16 cellular contexts compared by ENCODE assay signal in the genomic region with DNA sequence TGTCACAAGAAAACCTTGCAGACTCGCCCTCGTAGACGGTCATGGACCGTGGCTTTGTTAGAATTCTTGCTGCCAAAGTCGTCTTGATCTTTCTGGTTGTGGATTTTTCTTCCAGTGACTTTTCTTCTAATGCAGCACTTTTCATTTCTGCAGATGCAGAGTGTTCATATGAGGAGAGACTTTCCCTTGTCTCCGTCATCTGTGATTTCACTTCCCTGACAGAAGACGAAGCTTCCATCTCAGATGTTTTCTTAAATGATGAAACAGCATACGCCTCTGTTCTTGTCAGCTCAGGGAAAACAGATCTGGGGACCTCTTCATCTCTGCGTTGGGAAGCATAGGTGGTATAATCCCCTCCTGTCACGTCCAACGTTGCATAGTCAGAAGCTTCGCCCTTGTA. TPM values are rescaled to one million over a fixed set of nuclear protein-coding genes. Genes with fewer than 3 reads are reported as not detected.
DNase-seq lines count a peak whose midpoint lies in the region; ATAC-seq and TF ChIP-seq lines count a peak whose summit lies in the region.
"Had no signal": no experiment of that assay in that cellular context is flagged by ENCODE, and none has a peak within 500 bp of the region (broad histone marks: within the 10 kb centered on the region; RNA-seq: fewer than 3 reads in every experiment).

No MANE protein-coding gene starts in this region.

- intact Hi-C loops in activated T-helper 2 cell treated with anti-CD3 and anti-CD28 coated beads, Interferon-gamma antibody, Interleukin-2, Interleukin-4, amounts not matched to agents 10 μg/mL and 5 μg/mL and 100 μg/mL, durations not matched to agents 14 hours and 24 hours and 36 hours (cut with micrococcal nuclease): loop anchor here (2.0 to 5.0 kb wide), 3 partner anchors 80 to 736 kb away; partner anchors contain the start of genes PJVK and PRKRA
- intact Hi-C loops in prostate gland (cut with DNase I): no loop called here

- H2AFZ ChIP-seq in Karpas-422 (ENCODE audit: low read length): no peak overlapping the region
- H2AFZ ChIP-seq: GM23338 had no signal

- no peak for TF ChIP-seq CTCF in prostate gland (IDR thresholded peaks at IDR 0.05)

- no peaks in the 10 kb centered on the region for H3K9me3 ChIP-seq in Karpas-422 (ENCODE audit: low read length)
- H3K9me3 ChIP-seq in prostate gland: no peaks in the 10 kb centered on the region

- peaks cover 36 to 47% of the 10 kb centered on the region in 2 donors for H3K36me3 Mint-ChIP-seq in activated naive CD4-positive, alpha-beta T cell treated with anti-CD3 and anti-CD28 coated beads, Interleukin-2, amount 50 U/mL, for 72 hours
- peaks cover 68% of the 10 kb centered on the region for H3K36me3 Mint-ChIP-seq in activated T-helper 2 cell treated with anti-CD3 and anti-CD28 coated beads, Interferon-gamma antibody, Interleukin-2, Interleukin-4, amounts not matched to agents 10 μg/mL and 5 μg/mL and 100 μg/mL, durations not matched to agents 14 hours and 24 hours and 36 hours (ENCODE audit: low read depth)
- H3K36me3 Mint-ChIP-seq in stimulated activated effector memory CD8-positive, alpha-beta T cell treated with anti-CD3 and anti-CD28 coated beads, Interleukin-12 subunit alpha, Interleukin-12 subunit beta, amount 100 ng/mL, for 72 hours: peaks cover 36% of the 10 kb centered on the region

- H3K4me3 Mint-ChIP-seq in activated T-helper 2 cell treated with anti-CD3 and anti-CD28 coated beads, Interferon-gamma antibody, Interleukin-2, Interleukin-4, amounts not matched to agents 10 μg/mL and 5 μg/mL and 100 μg/mL, durations not matched to agents 14 hours and 24 hours and 36 hours (ENCODE audit: low read depth): peak overlapping the region; percentile 54
- H3K4me3 Mint-ChIP-seq in stimulated activated effector memory CD8-positive, alpha-beta T cell treated with anti-CD3 and anti-CD28 coated beads, Interleukin-12 subunit alpha, Interleukin-12 subunit beta, amount 100 ng/mL, for 72 hours: peak overlapping the region; percentile 17
- H3K4me3 Mint-ChIP-seq: GM23338 had no signal

- H3K4me1 ChIP-seq in Karpas-422 (ENCODE audit: low read length) (peaks cover 18% of the 10 kb centered on the region), prostate gland (replicated peaks) (no peaks in the 10 kb centered on the region)

- no peak for TF ChIP-seq POLR2A in prostate gland (IDR thresholded peaks at IDR 0.05)

- H3K36me3 ChIP-seq in Karpas-422 (ENCODE audit: insufficient read depth, low read length): peaks cover 57% of the 10 kb centered on the region
- H3K36me3 ChIP-seq in prostate gland: no peaks in the 10 kb centered on the region

- no peaks in the 10 kb centered on the region for H4K20me1 ChIP-seq in Karpas-422 (ENCODE audit: insufficient read depth, low read depth, low read length)

- peaks cover 58% of the 10 kb centered on the region for H3K4me1 Mint-ChIP-seq in activated T-helper 2 cell treated with anti-CD3 and anti-CD28 coated beads, Interferon-gamma antibody, Interleukin-2, Interleukin-4, amounts not matched to agents 10 μg/mL and 5 μg/mL and 100 μg/mL, durations not matched to agents 14 hours and 24 hours and 36 hours (ENCODE audit: low read depth)
- peaks cover 28% of the 10 kb centered on the region for H3K4me1 Mint-ChIP-seq in stimulated activated effector memory CD8-positive, alpha-beta T cell treated with anti-CD3 and anti-CD28 coated beads, Interleukin-12 subunit alpha, Interleukin-12 subunit beta, amount 100 ng/mL, for 72 hours
- H3K4me1 Mint-ChIP-seq: GM23338 had no signal

- ATAC-seq in activated naive CD4-positive, alpha-beta T cell treated with anti-CD3 and anti-CD28 coated beads, Interleukin-2, amount 50 U/mL, for 72 hours: no peak
- ATAC-seq in HG02870 (IDR thresholded peaks at IDR 0.05; ENCODE audit: unreplicated experiment): peak; percentile 2
- ATAC-seq in stimulated activated effector memory CD8-positive, alpha-beta T cell treated with anti-CD3 and anti-CD28 coated beads, Interleukin-12 subunit alpha, Interleukin-12 subunit beta, amount 100 ng/mL, for 72 hours: no peak
- ATAC-seq in HG02973 (IDR thresholded peaks at IDR 0.05; ENCODE audit: unreplicated experiment): no peak
- ATAC-seq: GM23338 had no signal

- H3K4me3 ChIP-seq in Karpas-422 (ENCODE audit: low read length) (no peak overlapping the region), prostate gland (no peak overlapping the region)
- H3K4me3 ChIP-seq: GM23338 had no signal

- no peaks in the 10 kb centered on the region for H3K27me3 Mint-ChIP-seq in activated T-helper 2 cell treated with anti-CD3 and anti-CD28 coated beads, Interferon-gamma antibody, Interleukin-2, Interleukin-4, amounts not matched to agents 10 μg/mL and 5 μg/mL and 100 μg/mL, durations not matched to agents 14 hours and 24 hours and 36 hours (ENCODE audit: low read depth)
- H3K27me3 Mint-ChIP-seq: progenitor cell of endocrine pancreas had no signal

- WGBS in prostate gland: 94% methylated on average over 12 of the region's 12 CpGs

- H3K27me3 ChIP-seq in Karpas-422 (ENCODE audit: low read length): no peaks in the 10 kb centered on the region
- no peaks in the 10 kb centered on the region for H3K27me3 ChIP-seq in prostate gland (replicated peaks; ENCODE audit: insufficient read depth)

- peaks cover 99% of the 10 kb centered on the region for H3K79me2 ChIP-seq in Karpas-422 (ENCODE audit: low read length)

- H3K9me3 Mint-ChIP-seq in activated naive CD4-positive, alpha-beta T cell treated with anti-CD3 and anti-CD28 coated beads, Interleukin-2, amount 50 U/mL, for 72 hours: peaks cover 5 to 7% of the 10 kb centered on the region in 2 donors
- H3K9me3 Mint-ChIP-seq in activated T-helper 2 cell treated with anti-CD3 and anti-CD28 coated beads, Interferon-gamma antibody, Interleukin-2, Interleukin-4, amounts not matched to agents 10 μg/mL and 5 μg/mL and 100 μg/mL, durations not matched to agents 14 hours and 24 hours and 36 hours: no peaks in the 10 kb centered on the region
- no peaks in the 10 kb centered on the region for H3K9me3 Mint-ChIP-seq in stimulated activated effector memory CD8-positive, alpha-beta T cell treated with anti-CD3 and anti-CD28 coated beads, Interleukin-12 subunit alpha, Interleukin-12 subunit beta, amount 100 ng/mL, for 72 hours
- H3K9me3 Mint-ChIP-seq: GM23338 had no signal

- no peak overlapping the region for H3K4me2 ChIP-seq in Karpas-422 (ENCODE audit: low read depth, low read length, poor library complexity, severe bottlenecking)
- H3K4me2 ChIP-seq: GM23338 had no signal

- no peak for DNase-seq in activated naive CD4-positive, alpha-beta T cell treated with anti-CD3 and anti-CD28 coated beads, Interleukin-2, amount 50 U/mL, for 72 hours (ENCODE audit: low spot score in 2 of 2)
- no peak for DNase-seq in activated naive CD4-positive, alpha-beta T cell treated with Interleukin-2 at 50 U/mL for 16 hours
- no peak for DNase-seq in activated T-helper 2 cell treated with anti-CD3 and anti-CD28 coated beads, Interferon-gamma antibody, Interleukin-2, Interleukin-4, amounts not matched to agents 10 μg/mL and 5 μg/mL and 100 μg/mL, durations not matched to agents 14 hours and 24 hours and 36 hours (ENCODE audit: low spot score)
- DNase-seq in stimulated activated effector memory CD8-positive, alpha-beta T cell treated with anti-CD3 and anti-CD28 coated beads, Interleukin-12 subunit alpha, Interleukin-12 subunit beta, amount 100 ng/mL, for 72 hours (ENCODE audit: low spot score in 2 of 2): no peak
- DNase-seq in Karpas-422: no peak
- no peak for DNase-seq in prostate gland (ENCODE audit: low spot score)
- DNase-seq: activated CD4-positive, CD25-positive, alpha-beta regulatory T cell; activated T-cell treated with anti-CD3 and anti-CD28 coated beads for 4 hours; amniotic stem cell; cerebellar nuclear complex; NCI-H2029; NCI-H524 treated with DMSO at 0.1 percent for 48 hours had no signal

- no peak overlapping the region for H3K27ac ChIP-seq in Karpas-422 (ENCODE audit: low read length)
- H3K27ac ChIP-seq in prostate gland: no peak overlapping the region

- no peak overlapping the region for H3K9ac ChIP-seq in Karpas-422 (ENCODE audit: low read length)

- H3K27ac Mint-ChIP-seq in activated naive CD4-positive, alpha-beta T cell treated with anti-CD3 and anti-CD28 coated beads, Interleukin-2, amount 50 U/mL, for 72 hours: peak overlapping the region; percentile 26 to 50
- H3K27ac Mint-ChIP-seq in activated T-helper 2 cell treated with anti-CD3 and anti-CD28 coated beads, Interferon-gamma antibody, Interleukin-2, Interleukin-4, amounts not matched to agents 10 μg/mL and 5 μg/mL and 100 μg/mL, durations not matched to agents 14 hours and 24 hours and 36 hours: peak overlapping the region; percentile 76
- H3K27ac Mint-ChIP-seq in stimulated activated effector memory CD8-positive, alpha-beta T cell treated with anti-CD3 and anti-CD28 coated beads, Interleukin-12 subunit alpha, Interleukin-12 subunit beta, amount 100 ng/mL, for 72 hours: no peak overlapping the region
- H3K27ac Mint-ChIP-seq: GM23338, progenitor cell of endocrine pancreas had no signal

- H3K9me2 ChIP-seq in Karpas-422 (replicated peaks; ENCODE audit: insufficient read depth, low read length): no peaks in the 10 kb centered on the region

RNA-seq across cellular contexts. Expression of gene PLEKHA3, which starts 50.9 kb away (rescaled TPM):
- total RNA-seq in activated naive CD4-positive, alpha-beta T cell treated with anti-CD3 and anti-CD28 coated beads, Interleukin-2, amount 50 U/mL, for 72 hours: 10 to 100 TPM; 20.4 to 34.1 TPM
- total RNA-seq in activated T-helper 2 cell treated with anti-CD3 and anti-CD28 coated beads, Interferon-gamma antibody, Interleukin-2, Interleukin-4, amounts not matched to agents 10 μg/mL and 5 μg/mL and 100 μg/mL, durations not matched to agents 14 hours and 24 hours and 36 hours: 28.7 and 29.3 TPM in 2 replicates
- 8.4 and 11.0 TPM in 2 replicates for total RNA-seq in Karpas-422 (2014; rRNA removed; shearing (Covaris generic); ENCODE audit: low replicate concordance)
- 10 to 100 TPM in 1 of 2 donors, 1 to 10 TPM in 1; 8.2 to 15.7 TPM for total RNA-seq in prostate gland

RNA-seq across cellular contexts. Expression of gene FKBP7, which starts 52.8 kb away (rescaled TPM):
- 1 to 10 TPM; 1.6 to 2.8 TPM for total RNA-seq in activated naive CD4-positive, alpha-beta T cell treated with anti-CD3 and anti-CD28 coated beads, Interleukin-2, amount 50 U/mL, for 72 hours
- total RNA-seq in activated T-helper 2 cell treated with anti-CD3 and anti-CD28 coated beads, Interferon-gamma antibody, Interleukin-2, Interleukin-4, amounts not matched to agents 10 μg/mL and 5 μg/mL and 100 μg/mL, durations not matched to agents 14 hours and 24 hours and 36 hours: 3.2 and 6.6 TPM in 2 replicates
- total RNA-seq in Karpas-422 (2014; rRNA removed; shearing (Covaris generic); ENCODE audit: low replicate concordance): 6.2 and 23.1 TPM in 2 replicates
- 10 to 100 TPM in 1 of 2 donors, 1 to 10 TPM in 1; 6.0 to 12.5 TPM for total RNA-seq in prostate gland
